In the genomic region with DNA sequence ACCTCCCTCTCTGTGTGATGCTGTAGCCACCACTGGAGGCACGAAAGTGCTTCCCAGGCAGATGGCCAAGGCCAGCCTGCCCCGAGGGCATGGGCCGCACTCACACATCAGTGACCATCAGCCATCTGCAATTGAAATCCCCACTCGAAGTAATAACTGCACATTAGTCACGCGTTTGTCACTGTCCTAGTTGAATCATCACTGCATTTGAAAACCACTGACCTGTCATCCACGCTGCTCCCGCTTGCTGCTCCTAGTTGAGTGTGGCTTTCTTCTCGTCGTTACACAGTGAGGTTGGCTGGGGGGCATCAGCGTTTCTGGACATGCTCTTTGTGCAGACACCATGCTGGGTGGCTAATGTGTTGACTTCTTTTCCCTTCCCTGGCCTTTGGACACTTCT, we compare ENCODE assay signal across 15 cellular contexts.
DNase-seq lines count a peak whose midpoint lies in the region; ATAC-seq and TF ChIP-seq lines count a peak whose summit lies in the region.
"Had no signal": no experiment of that assay in that cellular context is flagged by ENCODE, and none has a peak within 500 bp of the region (broad histone marks: within the 10 kb centered on the region; RNA-seq: fewer than 3 reads in every experiment).

No MANE protein-coding gene starts in this region.

- TF ChIP-seq POLR2A in upper lobe of left lung (IDR thresholded peaks at IDR 0.05) = no peak

- H3K36me3 Mint-ChIP-seq in activated T-cell treated with anti-CD3 and anti-CD28 coated beads, Interleukin-2, amount 50 U/mL, for 24 hours (ENCODE audit: low read depth) = no peaks in the 10 kb centered on the region
- H3K36me3 Mint-ChIP-seq in activated T-cell treated with anti-CD3 and anti-CD28 coated beads, Interleukin-2, amount 50 U/mL, for 4 hours (ENCODE audit: insufficient read depth) = no peaks in the 10 kb centered on the region
- H3K36me3 Mint-ChIP-seq in progenitor cell of endocrine pancreas (ENCODE audit: insufficient read depth) = no peaks in the 10 kb centered on the region
- H3K36me3 Mint-ChIP-seq: CD8-positive, alpha-beta memory T cell had no signal

- H3K27ac ChIP-seq in upper lobe of left lung = no peak overlapping the region
- H3K27ac ChIP-seq: left lung, suprapubic skin had no signal

- no peak for ATAC-seq in activated T-cell treated with anti-CD3 and anti-CD28 coated beads, Interleukin-2, amount 50 U/mL, for 4 hours
- ATAC-seq in upper lobe of left lung (ENCODE audit: low FRiP score in 2 of 2) = no peak
- ATAC-seq in GM18511 (IDR thresholded peaks at IDR 0.05; ENCODE audit: unreplicated experiment) = no peak
- no peak for ATAC-seq in HG02981 (IDR thresholded peaks at IDR 0.05; ENCODE audit: unreplicated experiment)
- ATAC-seq: left lung had no signal

- TF ChIP-seq CTCF in upper lobe of left lung (IDR thresholded peaks at IDR 0.05) (no peak), progenitor cell of endocrine pancreas (IDR thresholded peaks at IDR 0.05; ENCODE audit: unreplicated experiment) (no peak)

- no peaks in the 10 kb centered on the region for H3K9me3 ChIP-seq in upper lobe of left lung
- H3K9me3 ChIP-seq: left lung, suprapubic skin had no signal

- H3K9me3 Mint-ChIP-seq in activated T-cell treated with anti-CD3 and anti-CD28 coated beads, Interleukin-2, amount 50 U/mL, for 24 hours = no peaks in the 10 kb centered on the region
- H3K9me3 Mint-ChIP-seq in activated T-cell treated with anti-CD3 and anti-CD28 coated beads, Interleukin-2, amount 50 U/mL, for 4 hours = no peaks in the 10 kb centered on the region
- H3K9me3 Mint-ChIP-seq in progenitor cell of endocrine pancreas (ENCODE audit: low read depth) = no peaks in the 10 kb centered on the region
- H3K9me3 Mint-ChIP-seq: activated naive CD4-positive, alpha-beta T cell treated with anti-CD3 and anti-CD28 coated beads for 36 hours; CD8-positive, alpha-beta memory T cell had no signal

- peak; percentile 18 for DNase-seq in activated T-cell treated with anti-CD3 and anti-CD28 coated beads, Interleukin-2, amount 50 U/mL, for 24 hours
- DNase-seq in activated T-cell treated with anti-CD3 and anti-CD28 coated beads, Interleukin-2, amount 50 U/mL, for 4 hours = no peak
- DNase-seq in RPMI7951 (ENCODE audit: low read depth) (peak; percentile 79), islet precursor cell (peak; percentile 60), upper lobe of left lung (peak; percentile 14 to 41), progenitor cell of endocrine pancreas (ENCODE audit: low spot score, unreplicated experiment) (no peak)
- DNase-seq: activated naive CD4-positive, alpha-beta T cell treated with anti-CD3 and anti-CD28 coated beads for 36 hours; GF-D8; hypothalamus; NCI-H2107 had no signal

- peaks cover 0 to 7% (median 2%) of the 10 kb centered on the region in 4 donors for H3K36me3 ChIP-seq in upper lobe of left lung
- H3K36me3 ChIP-seq: left lung, suprapubic skin had no signal

- no peaks in the 10 kb centered on the region for H3K27me3 Mint-ChIP-seq in activated T-cell treated with anti-CD3 and anti-CD28 coated beads, Interleukin-2, amount 50 U/mL, for 24 hours
- H3K27me3 Mint-ChIP-seq in activated T-cell treated with anti-CD3 and anti-CD28 coated beads, Interleukin-2, amount 50 U/mL, for 4 hours (ENCODE audit: low read depth) = no peaks in the 10 kb centered on the region
- H3K27me3 Mint-ChIP-seq in progenitor cell of endocrine pancreas = peaks cover 27% of the 10 kb centered on the region

- H3K4me3 Mint-ChIP-seq in activated T-cell treated with anti-CD3 and anti-CD28 coated beads, Interleukin-2, amount 50 U/mL, for 24 hours = no peak overlapping the region
- no peak overlapping the region for H3K4me3 Mint-ChIP-seq in activated T-cell treated with anti-CD3 and anti-CD28 coated beads, Interleukin-2, amount 50 U/mL, for 4 hours
- H3K4me3 Mint-ChIP-seq in progenitor cell of endocrine pancreas (ENCODE audit: low read depth) = no peak overlapping the region
- H3K4me3 Mint-ChIP-seq: activated naive CD4-positive, alpha-beta T cell treated with anti-CD3 and anti-CD28 coated beads for 36 hours; CD8-positive, alpha-beta memory T cell had no signal

- no peak overlapping the region for H3K27ac Mint-ChIP-seq in activated T-cell treated with anti-CD3 and anti-CD28 coated beads, Interleukin-2, amount 50 U/mL, for 24 hours
- H3K27ac Mint-ChIP-seq in progenitor cell of endocrine pancreas = no peak overlapping the region
- H3K27ac Mint-ChIP-seq: activated naive CD4-positive, alpha-beta T cell treated with anti-CD3 and anti-CD28 coated beads for 36 hours had no signal

- no peaks in the 10 kb centered on the region for H3K27me3 ChIP-seq in upper lobe of left lung
- H3K27me3 ChIP-seq: left lung, suprapubic skin had no signal

- 87 to 88% methylated on average over 11 of the region's 11 CpGs for WGBS in upper lobe of left lung, 2 donors

- TF ChIP-seq EP300 in upper lobe of left lung (IDR thresholded peaks at IDR 0.05) = no peak

- H3K4me1 ChIP-seq in upper lobe of left lung = peaks cover 0 to 6% (median 3%) of the 10 kb centered on the region in 4 donors
- H3K4me1 ChIP-seq: left lung had no signal

- H3K4me3 ChIP-seq in upper lobe of left lung = no peak overlapping the region
- H3K4me3 ChIP-seq: left lung, suprapubic skin had no signal

- peaks cover 5% of the 10 kb centered on the region for H3K4me1 Mint-ChIP-seq in activated T-cell treated with anti-CD3 and anti-CD28 coated beads, Interleukin-2, amount 50 U/mL, for 24 hours (ENCODE audit: low read depth)
- no peaks in the 10 kb centered on the region for H3K4me1 Mint-ChIP-seq in activated T-cell treated with anti-CD3 and anti-CD28 coated beads, Interleukin-2, amount 50 U/mL, for 4 hours (ENCODE audit: low read depth)
- H3K4me1 Mint-ChIP-seq in progenitor cell of endocrine pancreas (ENCODE audit: low read depth) = no peaks in the 10 kb centered on the region

Comparison
In these comparisons a context has a peak if more than half of its experiments do, and no peak if none do; other contexts are left out.
1. DNase-seq: peak in activated T-cell treated with anti-CD3 and anti-CD28 coated beads, Interleukin-2, amount 50 U/mL, for 24 hours (single experiment), RPMI7951 (single experiment), islet precursor cell (single experiment) and upper lobe of left lung (2 of 2); none in activated T-cell treated with anti-CD3 and anti-CD28 coated beads, Interleukin-2, amount 50 U/mL, for 4 hours (single experiment) and progenitor cell of endocrine pancreas (single experiment).